ENCODE assay signal across 8 cellular contexts in genomic region chr22:50481440-50482106, GRCh38. TPM values are rescaled to one million over a fixed set of nuclear protein-coding genes. Genes with fewer than 3 reads are reported as not detected.
DNase-seq lines count a peak whose midpoint lies in the region; ATAC-seq and TF ChIP-seq lines count a peak whose summit lies in the region.

A gene with protein sequence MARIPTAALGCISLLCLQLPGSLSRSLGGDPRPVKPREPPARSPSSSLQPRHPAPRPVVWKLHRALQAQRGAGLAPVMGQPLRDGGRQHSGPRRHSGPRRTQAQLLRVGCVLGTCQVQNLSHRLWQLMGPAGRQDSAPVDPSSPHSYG (plus strand): TSS chr22:50481543. CDS start chr22:50481848, 305 bp downstream.

- no peaks in the 10 kb centered on the region for H3K27me3 ChIP-seq in Caco-2 (replicated peaks; ENCODE audit: control insufficient read depth, insufficient read depth, low read length)

- peaks cover 15% of the 10 kb centered on the region for H3K4me1 ChIP-seq in Caco-2

- intact Hi-C loops in Caco-2 (cut with micrococcal nuclease; ENCODE audit: unreplicated experiment) = no loop called here

- H3K9me3 ChIP-seq in Caco-2 (no peaks in the 10 kb centered on the region), iPS-18c (ENCODE audit: control insufficient read depth, insufficient read depth, low read length) (no peaks in the 10 kb centered on the region)

- peaks cover 20% of the 10 kb centered on the region for H3K4me1 Mint-ChIP-seq in Caco-2 (ENCODE audit: low read depth, unreplicated experiment)
- peaks cover 5% of the 10 kb centered on the region for H3K4me1 Mint-ChIP-seq in activated naive CD8-positive, alpha-beta T cell treated with anti-CD3 and anti-CD28 coated beads, Interleukin-2, amount 50 U/mL, for 24 hours

- peaks cover 22% of the 10 kb centered on the region for H3K36me3 Mint-ChIP-seq in Caco-2 (ENCODE audit: insufficient read depth, unreplicated experiment)
- no peaks in the 10 kb centered on the region for H3K36me3 Mint-ChIP-seq in activated naive CD8-positive, alpha-beta T cell treated with anti-CD3 and anti-CD28 coated beads, Interleukin-2, amount 50 U/mL, for 24 hours (ENCODE audit: low read depth)

- H3K27me3 Mint-ChIP-seq in Caco-2 (ENCODE audit: insufficient read depth, unreplicated experiment) = no peaks in the 10 kb centered on the region
- peaks cover 9% of the 10 kb centered on the region for H3K27me3 Mint-ChIP-seq in activated naive CD8-positive, alpha-beta T cell treated with anti-CD3 and anti-CD28 coated beads, Interleukin-2, amount 50 U/mL, for 24 hours

- H3K27ac Mint-ChIP-seq in Caco-2 (ENCODE audit: unreplicated experiment) = peak within 1 kb of the TSS; percentile 64
- no peak within 1 kb of the TSS for H3K27ac Mint-ChIP-seq in activated naive CD8-positive, alpha-beta T cell treated with anti-CD3 and anti-CD28 coated beads, Interleukin-2, amount 50 U/mL, for 24 hours

- no peak for TF ChIP-seq CTCF in Caco-2 (IDR thresholded peaks at IDR 0.05; ENCODE audit: insufficient read depth in 1 of 2, low read depth in 1 of 2, low read length in 1 of 2, severe bottlenecking in 1 of 2, unreplicated experiment in 1 of 2)
- no peak for TF ChIP-seq CTCF in RWPE1 (conservative IDR thresholded peaks at IDR 0.05; ENCODE audit: low read depth)

- DNase-seq in Caco-2 (peak in 1 of 2 experiments; percentile 80), RWPE1 (ENCODE audit: low spot score) (no peak), NCI-H226 (no peak)
- peak; percentile 75 for DNase-seq in activated naive CD8-positive, alpha-beta T cell treated with anti-CD3 and anti-CD28 coated beads, Interleukin-2, amount 50 U/mL, for 24 hours
- peak; percentile 42 to 59 for DNase-seq in stimulated activated CD4-positive, alpha-beta T cell treated with anti-CD3 and anti-CD28 coated beads, Interleukin-4, amount 100 ng/mL, for 48 hours (ENCODE audit: low read depth in 2 of 2)

- no peaks in the 10 kb centered on the region for H3K9me3 Mint-ChIP-seq in Caco-2 (ENCODE audit: unreplicated experiment)
- H3K9me3 Mint-ChIP-seq in activated naive CD8-positive, alpha-beta T cell treated with anti-CD3 and anti-CD28 coated beads, Interleukin-2, amount 50 U/mL, for 24 hours = no peaks in the 10 kb centered on the region

- CTCF ChIA-PET in Caco-2 (lab: Charles Lee) (interaction anchor here (0.5 to 0.8 kb wide), 2 partner anchors 17 to 230 kb away, joined by 3 to 4 read pairs; no protein-coding TSS in a partner anchor), RWPE1 (lab: Yijun Ruan, JAX) (no interaction called here)

- POLR2A ChIA-PET in Caco-2 (lab: Charles Lee) (interaction anchor here (0.8 kb wide), 1 partner anchor 44 kb away, joined by 4 read pairs; the partner anchor contains the start of gene SCO2), RWPE1 (lab: Yijun Ruan, JAX; ENCODE audit: low non-redundant PET) (interaction anchor here (1.0 kb wide), 1 partner anchor 10 kb away, joined by 4 read pairs; no protein-coding TSS in a partner anchor)

- peak within 1 kb of the TSS; percentile 34; the same call in 1 of the 2 replicates for H3K27ac ChIP-seq in RWPE1

- H3K4me3 Mint-ChIP-seq in Caco-2 (ENCODE audit: unreplicated experiment) = peak within 1 kb of the TSS; percentile 77
- H3K4me3 Mint-ChIP-seq in activated naive CD8-positive, alpha-beta T cell treated with anti-CD3 and anti-CD28 coated beads, Interleukin-2, amount 50 U/mL, for 24 hours = peak within 1 kb of the TSS; percentile 75

- peak; percentile 65 for ATAC-seq in activated naive CD8-positive, alpha-beta T cell treated with anti-CD3 and anti-CD28 coated beads, Interleukin-2, amount 50 U/mL, for 24 hours
- ATAC-seq in HG03378 (IDR thresholded peaks at IDR 0.05; ENCODE audit: unreplicated experiment) (no peak), HG02840 (IDR thresholded peaks at IDR 0.05; ENCODE audit: low FRiP score, unreplicated experiment) (no peak)

- no peaks in the 10 kb centered on the region for H3K36me3 ChIP-seq in Caco-2 (ENCODE audit: control insufficient read depth, insufficient read depth, low read length)

- no TSS peak for BruUV-seq in Caco-2 (replicated peaks; lab: Mats Ljungman, UMichigan)

- H3K4me3 ChIP-seq in Caco-2 (ENCODE audit: low read depth, low read length) (peak within 1 kb of the TSS; percentile 58), iPS-18c (ENCODE audit: insufficient read depth, low read depth, low read length) (peak within 1 kb of the TSS; percentile 71)

RNA-seq across cellular contexts. Expression of the gene that starts here (rescaled TPM):
- total RNA-seq in Caco-2 (2022) = 28.8 and 30.5 TPM in 2 replicates

Comparison
In these comparisons a context has a peak if more than half of its experiments do, and no peak if none do; other contexts are left out.
1. DNase-seq: peak in activated naive CD8-positive, alpha-beta T cell treated with anti-CD3 and anti-CD28 coated beads, Interleukin-2, amount 50 U/mL, for 24 hours (single experiment) and stimulated activated CD4-positive, alpha-beta T cell treated with anti-CD3 and anti-CD28 coated beads, Interleukin-4, amount 100 ng/mL, for 48 hours (2 of 2); none in RWPE1 (single experiment) and NCI-H226 (single experiment).